2 cellular contexts compared by ENCODE assay signal in the genomic region with DNA sequence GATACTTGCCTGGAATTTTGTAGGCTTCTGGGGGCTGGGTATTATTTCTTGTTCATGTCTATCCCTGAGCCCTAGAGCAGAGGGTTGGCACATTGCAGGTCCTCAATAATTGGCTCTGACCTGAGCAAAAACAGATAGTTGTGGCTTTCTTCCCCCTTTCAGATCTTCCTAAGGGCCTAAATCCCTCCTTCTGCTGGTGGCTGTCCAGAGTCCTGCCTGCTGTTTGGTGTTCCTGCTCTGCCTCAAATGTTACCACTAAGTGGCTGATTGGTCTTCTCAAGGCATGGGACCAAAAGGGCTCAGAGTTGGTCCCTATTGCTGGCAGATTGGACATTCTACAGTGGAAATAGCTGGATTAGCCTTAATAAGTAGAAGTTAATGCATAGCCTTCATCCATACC.
TF ChIP-seq lines count a peak whose summit lies in the region.

No MANE protein-coding gene starts in this region.

TF ChIP-seq in SK-N-SH, 30 proteins besides CTCF, POLR2A, EP300 and RAD21:
- TF ChIP-seq RCOR1 (IDR thresholded peaks at IDR 0.05; ENCODE audit: low read length): no peak
- TF ChIP-seq, protein P1, sequence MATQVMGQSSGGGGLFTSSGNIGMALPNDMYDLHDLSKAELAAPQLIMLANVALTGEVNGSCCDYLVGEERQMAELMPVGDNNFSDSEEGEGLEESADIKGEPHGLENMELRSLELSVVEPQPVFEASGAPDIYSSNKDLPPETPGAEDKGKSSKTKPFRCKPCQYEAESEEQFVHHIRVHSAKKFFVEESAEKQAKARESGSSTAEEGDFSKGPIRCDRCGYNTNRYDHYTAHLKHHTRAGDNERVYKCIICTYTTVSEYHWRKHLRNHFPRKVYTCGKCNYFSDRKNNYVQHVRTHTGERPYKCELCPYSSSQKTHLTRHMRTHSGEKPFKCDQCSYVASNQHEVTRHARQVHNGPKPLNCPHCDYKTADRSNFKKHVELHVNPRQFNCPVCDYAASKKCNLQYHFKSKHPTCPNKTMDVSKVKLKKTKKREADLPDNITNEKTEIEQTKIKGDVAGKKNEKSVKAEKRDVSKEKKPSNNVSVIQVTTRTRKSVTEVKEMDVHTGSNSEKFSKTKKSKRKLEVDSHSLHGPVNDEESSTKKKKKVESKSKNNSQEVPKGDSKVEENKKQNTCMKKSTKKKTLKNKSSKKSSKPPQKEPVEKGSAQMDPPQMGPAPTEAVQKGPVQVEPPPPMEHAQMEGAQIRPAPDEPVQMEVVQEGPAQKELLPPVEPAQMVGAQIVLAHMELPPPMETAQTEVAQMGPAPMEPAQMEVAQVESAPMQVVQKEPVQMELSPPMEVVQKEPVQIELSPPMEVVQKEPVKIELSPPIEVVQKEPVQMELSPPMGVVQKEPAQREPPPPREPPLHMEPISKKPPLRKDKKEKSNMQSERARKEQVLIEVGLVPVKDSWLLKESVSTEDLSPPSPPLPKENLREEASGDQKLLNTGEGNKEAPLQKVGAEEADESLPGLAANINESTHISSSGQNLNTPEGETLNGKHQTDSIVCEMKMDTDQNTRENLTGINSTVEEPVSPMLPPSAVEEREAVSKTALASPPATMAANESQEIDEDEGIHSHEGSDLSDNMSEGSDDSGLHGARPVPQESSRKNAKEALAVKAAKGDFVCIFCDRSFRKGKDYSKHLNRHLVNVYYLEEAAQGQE (IDR thresholded peaks at IDR 0.05; ENCODE audit: low read depth, low read length): peak; percentile 78
- TF ChIP-seq, protein P2, sequence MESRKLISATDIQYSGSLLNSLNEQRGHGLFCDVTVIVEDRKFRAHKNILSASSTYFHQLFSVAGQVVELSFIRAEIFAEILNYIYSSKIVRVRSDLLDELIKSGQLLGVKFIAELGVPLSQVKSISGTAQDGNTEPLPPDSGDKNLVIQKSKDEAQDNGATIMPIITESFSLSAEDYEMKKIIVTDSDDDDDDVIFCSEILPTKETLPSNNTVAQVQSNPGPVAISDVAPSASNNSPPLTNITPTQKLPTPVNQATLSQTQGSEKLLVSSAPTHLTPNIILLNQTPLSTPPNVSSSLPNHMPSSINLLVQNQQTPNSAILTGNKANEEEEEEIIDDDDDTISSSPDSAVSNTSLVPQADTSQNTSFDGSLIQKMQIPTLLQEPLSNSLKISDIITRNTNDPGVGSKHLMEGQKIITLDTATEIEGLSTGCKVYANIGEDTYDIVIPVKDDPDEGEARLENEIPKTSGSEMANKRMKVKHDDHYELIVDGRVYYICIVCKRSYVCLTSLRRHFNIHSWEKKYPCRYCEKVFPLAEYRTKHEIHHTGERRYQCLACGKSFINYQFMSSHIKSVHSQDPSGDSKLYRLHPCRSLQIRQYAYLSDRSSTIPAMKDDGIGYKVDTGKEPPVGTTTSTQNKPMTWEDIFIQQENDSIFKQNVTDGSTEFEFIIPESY (IDR thresholded peaks at IDR 0.05; ENCODE audit: borderline replicate concordance, low read depth): no peak
- TF ChIP-seq SMC3 (IDR thresholded peaks at IDR 0.05; ENCODE audit: low read depth, low read length): no peak

TF ChIP-seq in SK-N-SH treated with all-trans-retinoic acid at 6 μM for 48 hours, 23 proteins besides CTCF, POLR2A, EP300 and RAD21:
- no peak for TF ChIP-seq ARNTL (CRISPR knock-in tag; IDR thresholded peaks at IDR 0.05; ENCODE audit: borderline replicate concordance, low read depth)
- no peak for TF ChIP-seq ISL1 (CRISPR knock-in tag; IDR thresholded peaks at IDR 0.05)
- TF ChIP-seq BACH2 (CRISPR knock-in tag; IDR thresholded peaks at IDR 0.05; ENCODE audit: borderline replicate concordance): no peak
- TF ChIP-seq ZNF8 (CRISPR knock-in tag; IDR thresholded peaks at IDR 0.05): no peak
- TF ChIP-seq OSR1 (CRISPR knock-in tag; IDR thresholded peaks at IDR 0.05): no peak
- no peak for TF ChIP-seq GLIS3 (CRISPR knock-in tag; IDR thresholded peaks at IDR 0.05)
- TF ChIP-seq ZFP30 (CRISPR knock-in tag; IDR thresholded peaks at IDR 0.05): no peak
- TF ChIP-seq, protein P3, sequence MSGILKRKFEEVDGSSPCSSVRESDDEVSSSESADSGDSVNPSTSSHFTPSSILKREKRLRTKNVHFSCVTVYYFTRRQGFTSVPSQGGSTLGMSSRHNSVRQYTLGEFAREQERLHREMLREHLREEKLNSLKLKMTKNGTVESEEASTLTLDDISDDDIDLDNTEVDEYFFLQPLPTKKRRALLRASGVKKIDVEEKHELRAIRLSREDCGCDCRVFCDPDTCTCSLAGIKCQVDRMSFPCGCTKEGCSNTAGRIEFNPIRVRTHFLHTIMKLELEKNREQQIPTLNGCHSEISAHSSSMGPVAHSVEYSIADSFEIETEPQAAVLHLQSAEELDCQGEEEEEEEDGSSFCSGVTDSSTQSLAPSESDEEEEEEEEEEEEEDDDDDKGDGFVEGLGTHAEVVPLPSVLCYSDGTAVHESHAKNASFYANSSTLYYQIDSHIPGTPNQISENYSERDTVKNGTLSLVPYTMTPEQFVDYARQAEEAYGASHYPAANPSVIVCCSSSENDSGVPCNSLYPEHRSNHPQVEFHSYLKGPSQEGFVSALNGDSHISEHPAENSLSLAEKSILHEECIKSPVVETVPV (CRISPR knock-in tag; IDR thresholded peaks at IDR 0.05): no peak
- TF ChIP-seq CSDC2 (CRISPR knock-in tag; IDR thresholded peaks at IDR 0.05): no peak
- TF ChIP-seq RARB (CRISPR knock-in tag; IDR thresholded peaks at IDR 0.05): no peak
- TF ChIP-seq, protein P4, sequence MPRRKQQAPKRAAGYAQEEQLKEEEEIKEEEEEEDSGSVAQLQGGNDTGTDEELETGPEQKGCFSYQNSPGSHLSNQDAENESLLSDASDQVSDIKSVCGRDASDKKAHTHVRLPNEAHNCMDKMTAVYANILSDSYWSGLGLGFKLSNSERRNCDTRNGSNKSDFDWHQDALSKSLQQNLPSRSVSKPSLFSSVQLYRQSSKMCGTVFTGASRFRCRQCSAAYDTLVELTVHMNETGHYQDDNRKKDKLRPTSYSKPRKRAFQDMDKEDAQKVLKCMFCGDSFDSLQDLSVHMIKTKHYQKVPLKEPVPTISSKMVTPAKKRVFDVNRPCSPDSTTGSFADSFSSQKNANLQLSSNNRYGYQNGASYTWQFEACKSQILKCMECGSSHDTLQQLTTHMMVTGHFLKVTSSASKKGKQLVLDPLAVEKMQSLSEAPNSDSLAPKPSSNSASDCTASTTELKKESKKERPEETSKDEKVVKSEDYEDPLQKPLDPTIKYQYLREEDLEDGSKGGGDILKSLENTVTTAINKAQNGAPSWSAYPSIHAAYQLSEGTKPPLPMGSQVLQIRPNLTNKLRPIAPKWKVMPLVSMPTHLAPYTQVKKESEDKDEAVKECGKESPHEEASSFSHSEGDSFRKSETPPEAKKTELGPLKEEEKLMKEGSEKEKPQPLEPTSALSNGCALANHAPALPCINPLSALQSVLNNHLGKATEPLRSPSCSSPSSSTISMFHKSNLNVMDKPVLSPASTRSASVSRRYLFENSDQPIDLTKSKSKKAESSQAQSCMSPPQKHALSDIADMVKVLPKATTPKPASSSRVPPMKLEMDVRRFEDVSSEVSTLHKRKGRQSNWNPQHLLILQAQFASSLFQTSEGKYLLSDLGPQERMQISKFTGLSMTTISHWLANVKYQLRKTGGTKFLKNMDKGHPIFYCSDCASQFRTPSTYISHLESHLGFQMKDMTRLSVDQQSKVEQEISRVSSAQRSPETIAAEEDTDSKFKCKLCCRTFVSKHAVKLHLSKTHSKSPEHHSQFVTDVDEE (CRISPR knock-in tag; IDR thresholded peaks at IDR 0.05): no peak
- TF ChIP-seq, protein P5, sequence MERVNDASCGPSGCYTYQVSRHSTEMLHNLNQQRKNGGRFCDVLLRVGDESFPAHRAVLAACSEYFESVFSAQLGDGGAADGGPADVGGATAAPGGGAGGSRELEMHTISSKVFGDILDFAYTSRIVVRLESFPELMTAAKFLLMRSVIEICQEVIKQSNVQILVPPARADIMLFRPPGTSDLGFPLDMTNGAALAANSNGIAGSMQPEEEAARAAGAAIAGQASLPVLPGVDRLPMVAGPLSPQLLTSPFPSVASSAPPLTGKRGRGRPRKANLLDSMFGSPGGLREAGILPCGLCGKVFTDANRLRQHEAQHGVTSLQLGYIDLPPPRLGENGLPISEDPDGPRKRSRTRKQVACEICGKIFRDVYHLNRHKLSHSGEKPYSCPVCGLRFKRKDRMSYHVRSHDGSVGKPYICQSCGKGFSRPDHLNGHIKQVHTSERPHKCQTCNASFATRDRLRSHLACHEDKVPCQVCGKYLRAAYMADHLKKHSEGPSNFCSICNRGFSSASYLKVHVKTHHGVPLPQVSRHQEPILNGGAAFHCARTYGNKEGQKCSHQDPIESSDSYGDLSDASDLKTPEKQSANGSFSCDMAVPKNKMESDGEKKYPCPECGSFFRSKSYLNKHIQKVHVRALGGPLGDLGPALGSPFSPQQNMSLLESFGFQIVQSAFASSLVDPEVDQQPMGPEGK (CRISPR knock-in tag; IDR thresholded peaks at IDR 0.05; ENCODE audit: borderline replicate concordance): no peak
- TF ChIP-seq ZC3H10 (CRISPR knock-in tag; IDR thresholded peaks at IDR 0.05): no peak
- TF ChIP-seq ESRRG (CRISPR knock-in tag; IDR thresholded peaks at IDR 0.05): no peak
- no peak for TF ChIP-seq ZFP3 (CRISPR knock-in tag; IDR thresholded peaks at IDR 0.05)
- TF ChIP-seq SNAI2 (CRISPR knock-in tag; IDR thresholded peaks at IDR 0.05): no peak
- TF ChIP-seq, protein P6, sequence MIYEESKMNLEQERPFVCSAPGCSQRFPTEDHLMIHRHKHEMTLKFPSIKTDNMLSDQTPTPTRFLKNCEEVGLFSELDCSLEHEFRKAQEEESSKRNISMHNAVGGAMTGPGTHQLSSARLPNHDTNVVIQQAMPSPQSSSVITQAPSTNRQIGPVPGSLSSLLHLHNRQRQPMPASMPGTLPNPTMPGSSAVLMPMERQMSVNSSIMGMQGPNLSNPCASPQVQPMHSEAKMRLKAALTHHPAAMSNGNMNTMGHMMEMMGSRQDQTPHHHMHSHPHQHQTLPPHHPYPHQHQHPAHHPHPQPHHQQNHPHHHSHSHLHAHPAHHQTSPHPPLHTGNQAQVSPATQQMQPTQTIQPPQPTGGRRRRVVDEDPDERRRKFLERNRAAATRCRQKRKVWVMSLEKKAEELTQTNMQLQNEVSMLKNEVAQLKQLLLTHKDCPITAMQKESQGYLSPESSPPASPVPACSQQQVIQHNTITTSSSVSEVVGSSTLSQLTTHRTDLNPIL (CRISPR knock-in tag; IDR thresholded peaks at IDR 0.05; ENCODE audit: low read depth): no peak
